In genomic region chr2:65686928-65687521, GRCh38 we compare ENCODE assay signal across 18 cellular contexts.
DNase-seq lines count a peak whose midpoint lies in the region; ATAC-seq and TF ChIP-seq lines count a peak whose summit lies in the region.
"Had no signal": no experiment of that assay in that cellular context is flagged by ENCODE, and none has a peak within 500 bp of the region (broad histone marks: within the 10 kb centered on the region; RNA-seq: fewer than 3 reads in every experiment).

No MANE protein-coding gene starts in this region.

- ATAC-seq in HCT116, result peak; percentile 55
- ATAC-seq: activated CD8-positive, alpha-beta T cell treated with anti-CD3 and anti-CD28 coated beads for 36 hours; naive thymus-derived CD8-positive, alpha-beta T cell had no signal

- H3K9me3 ChIP-seq in HCT116 (ENCODE audit: control insufficient read depth in 1 of 2, insufficient read depth in 1 of 2, low read depth in 1 of 2, low read length in 2 of 2), result no peaks in the 10 kb centered on the region
- no peaks in the 10 kb centered on the region for H3K9me3 ChIP-seq in OCI-LY7 (ENCODE audit: low read length)
- H3K9me3 ChIP-seq: uterus had no signal

- no peaks in the 10 kb centered on the region for H3K9me2 ChIP-seq in HCT116 (ENCODE audit: insufficient read depth)
- no peaks in the 10 kb centered on the region for H3K9me2 ChIP-seq in OCI-LY7 (ENCODE audit: insufficient read depth, low read length)

- H3K79me2 ChIP-seq in HCT116 (ENCODE audit: insufficient read depth, low read length) (no peaks in the 10 kb centered on the region), OCI-LY7 (ENCODE audit: insufficient read depth, low read depth, low read length) (no peaks in the 10 kb centered on the region)

- TF ChIP-seq RAD21 in HCT116 (IDR thresholded peaks at IDR 0.05; ENCODE audit: low read depth), result peak; percentile 51

- peaks cover 14% of the 10 kb centered on the region for H3K27me3 Mint-ChIP-seq in activated naive CD8-positive, alpha-beta T cell treated with anti-CD3 and anti-CD28 coated beads for 36 hours

- no peaks in the 10 kb centered on the region for H3K4me1 Mint-ChIP-seq in activated naive CD8-positive, alpha-beta T cell treated with anti-CD3 and anti-CD28 coated beads for 36 hours
- H3K4me1 Mint-ChIP-seq: central memory CD8-positive, alpha-beta T cell; immature natural killer cell; naive thymus-derived CD8-positive, alpha-beta T cell had no signal

- RAD21 ChIA-PET in HCT116 (lab: Charles Lee; ENCODE audit: low non-redundant PET in 1 of 2, low total read pairs in 2 of 2, uncharacterized antibody in 2 of 2, unreplicated experiment in 2 of 2), result no interaction called here

- no peaks in the 10 kb centered on the region for H3K36me3 ChIP-seq in HCT116 (ENCODE audit: control insufficient read depth in 1 of 2, insufficient read depth in 2 of 2, low read length in 2 of 2)
- no peaks in the 10 kb centered on the region for H3K36me3 ChIP-seq in OCI-LY7 (ENCODE audit: insufficient read depth, low read length)
- H3K36me3 ChIP-seq: spleen, uterus had no signal

- H3K4me2 ChIP-seq in HCT116 (ENCODE audit: low read length) (no peak overlapping the region), OCI-LY7 (ENCODE audit: low read length) (no peak overlapping the region)

- BruUV-seq in HCT116 (replicated peaks; lab: Mats Ljungman, UMichigan), result no TSS peak
- no TSS peak for BruUV-seq in OCI-LY7 (replicated peaks; lab: Mats Ljungman, UMichigan)

- TF ChIP-seq CTCF in 22Rv1 (IDR thresholded peaks at IDR 0.05) (peak; percentile 45), HCT116 (IDR thresholded peaks at IDR 0.05 in 2 of 3, conservative IDR thresholded peaks at IDR 0.05 in 1 of 3; ENCODE audit: borderline replicate concordance in 1 of 3, insufficient read depth in 1 of 3, low read depth in 2 of 3, low read length in 2 of 3) (peak; percentile 18 to 31 (median 23); a peak in 2 of 6 replicates), OCI-LY7 (conservative IDR thresholded peaks at IDR 0.05; ENCODE audit: low read length) (peak; percentile 55; the same call in 1 of the 2 replicates)

- H3K9ac ChIP-seq in HCT116 (ENCODE audit: low read length), result no peak overlapping the region

- H3K27ac ChIP-seq in 22Rv1 (no peak overlapping the region), HCT116 (ENCODE audit: low read depth, low read length) (no peak overlapping the region), OCI-LY7 (ENCODE audit: low read depth, low read length, poor library complexity, severe bottlenecking) (no peak overlapping the region)
- H3K27ac ChIP-seq: HL-60, spleen, uterus had no signal

- no peak overlapping the region for H2AFZ ChIP-seq in HCT116 (ENCODE audit: low read depth, low read length, poor library complexity, severe bottlenecking)
- no peak overlapping the region for H2AFZ ChIP-seq in OCI-LY7 (ENCODE audit: low read length)

- no peak for DNase-seq in HCT116 (ENCODE audit: low read depth, low spot score)
- peak; percentile 15 for DNase-seq in OCI-LY7 (ENCODE audit: low spot score)
- DNase-seq in iPS-NIHi11 (ENCODE audit: low spot score), result peak; percentile 20
- DNase-seq in H4 (ENCODE audit: low spot score), result no peak
- no peak for DNase-seq in globus pallidus (ENCODE audit: low spot score)
- no peak for DNase-seq in activated naive CD8-positive, alpha-beta T cell treated with anti-CD3 and anti-CD28 coated beads for 36 hours
- DNase-seq in AG08395 (ENCODE audit: low spot score), result no peak
- DNase-seq: activated CD8-positive, alpha-beta T cell treated with anti-CD3 and anti-CD28 coated beads for 36 hours; activated naive CD4-positive, alpha-beta T cell treated with anti-CD3 and anti-CD28 coated beads for 36 hours; immature natural killer cell; naive thymus-derived CD8-positive, alpha-beta T cell; NCI-H1092 treated with DMSO at 0.1 percent for 48 hours; OCI-M1; spleen; uterus had no signal

- no peak overlapping the region for H3K4me3 Mint-ChIP-seq in activated naive CD8-positive, alpha-beta T cell treated with anti-CD3 and anti-CD28 coated beads for 36 hours
- H3K4me3 Mint-ChIP-seq: activated CD8-positive, alpha-beta T cell treated with anti-CD3 and anti-CD28 coated beads for 36 hours; activated naive CD4-positive, alpha-beta T cell treated with anti-CD3 and anti-CD28 coated beads for 36 hours; central memory CD8-positive, alpha-beta T cell; immature natural killer cell; naive thymus-derived CD8-positive, alpha-beta T cell had no signal

- H3K27ac Mint-ChIP-seq in activated naive CD8-positive, alpha-beta T cell treated with anti-CD3 and anti-CD28 coated beads for 36 hours, result no peak overlapping the region
- H3K27ac Mint-ChIP-seq: activated CD8-positive, alpha-beta T cell treated with anti-CD3 and anti-CD28 coated beads for 36 hours; activated naive CD4-positive, alpha-beta T cell treated with anti-CD3 and anti-CD28 coated beads for 36 hours; immature natural killer cell; naive thymus-derived CD8-positive, alpha-beta T cell had no signal

- CTCF ChIA-PET in HCT116 (lab: Charles Lee) (interaction anchor here (0.8 to 1.7 kb wide), 3 partner anchors 10 to 46 kb away, joined by 3 to 4 read pairs (median 3); no protein-coding TSS in a partner anchor), OCI-LY7 (lab: Charles Lee; ENCODE audit: unreplicated experiment) (no interaction called here)

- no peaks in the 10 kb centered on the region for H3K36me3 Mint-ChIP-seq in activated naive CD8-positive, alpha-beta T cell treated with anti-CD3 and anti-CD28 coated beads for 36 hours
- H3K36me3 Mint-ChIP-seq: immature natural killer cell; naive thymus-derived CD8-positive, alpha-beta T cell had no signal

- POLR2A ChIA-PET in HCT116 (lab: Charles Lee) (interaction anchor here (0.5 kb wide), 1 partner anchor 215 kb away, joined by 3 read pairs; no protein-coding TSS in a partner anchor), OCI-LY7 (lab: Charles Lee) (no interaction called here)

- H3K9me3 Mint-ChIP-seq in activated naive CD8-positive, alpha-beta T cell treated with anti-CD3 and anti-CD28 coated beads for 36 hours, result peaks cover 2% of the 10 kb centered on the region
- H3K9me3 Mint-ChIP-seq: activated CD8-positive, alpha-beta T cell treated with anti-CD3 and anti-CD28 coated beads for 36 hours; activated naive CD4-positive, alpha-beta T cell treated with anti-CD3 and anti-CD28 coated beads for 36 hours; central memory CD8-positive, alpha-beta T cell; immature natural killer cell had no signal

- H4K20me1 ChIP-seq in HCT116 (ENCODE audit: insufficient read depth) (no peaks in the 10 kb centered on the region), OCI-LY7 (ENCODE audit: insufficient read depth, low read length) (no peaks in the 10 kb centered on the region)

- H3K4me3 ChIP-seq in HCT116 (replicated peaks in 1 of 2; ENCODE audit: low read depth in 1 of 2, low read length in 2 of 2) (no peak overlapping the region), OCI-LY7 (ENCODE audit: low read depth, low read length, poor library complexity, severe bottlenecking) (no peak overlapping the region)
- H3K4me3 ChIP-seq: spleen, uterus had no signal

- intact Hi-C loops in HCT116 (cut with micrococcal nuclease) (no loop called here), OCI-LY7 (cut with micrococcal nuclease; ENCODE audit: unreplicated experiment) (no loop called here)

- H3K27me3 ChIP-seq in HCT116 (ENCODE audit: insufficient read depth, low read length), result peaks cover 18% of the 10 kb centered on the region; the same call in 1 of the 2 replicates
- H3K27me3 ChIP-seq: uterus had no signal

- H3K4me1 ChIP-seq in HCT116 (ENCODE audit: control insufficient read depth in 1 of 2, insufficient read depth in 2 of 2, low read length in 2 of 2), result no peaks in the 10 kb centered on the region
- H3K4me1 ChIP-seq in OCI-LY7 (ENCODE audit: insufficient read depth, low read length, poor library complexity, severe bottlenecking), result no peaks in the 10 kb centered on the region
- H3K4me1 ChIP-seq: spleen, uterus had no signal

- no peak for TF ChIP-seq POLR2A in HCT116 (IDR thresholded peaks at IDR 0.05; ENCODE audit: borderline replicate concordance, extremely low read depth, insufficient read depth, insufficient read length)

TF ChIP-seq in HCT116, 20 proteins besides CTCF, POLR2A, EP300 and RAD21:
- TF ChIP-seq SRF (IDR thresholded peaks at IDR 0.05; ENCODE audit: low read depth) (no peak), ATF3 (IDR thresholded peaks at IDR 0.05) (no peak), ELF1 (IDR thresholded peaks at IDR 0.05; ENCODE audit: borderline replicate concordance, low read depth) (no peak), CBX3 (IDR thresholded peaks at IDR 0.05; ENCODE audit: low read depth) (no peak), EZH2phosphoT487 (IDR thresholded peaks at IDR 0.05; ENCODE audit: borderline replicate concordance) (no peak), CEBPB (IDR thresholded peaks at IDR 0.05; ENCODE audit: low read depth) (no peak)
TF ChIP-seq in HCT116: peak in this region for 0.

Comparison
In these comparisons a context has a peak if more than half of its experiments do, and no peak if none do; other contexts are left out.
1. DNase-seq: peak in OCI-LY7 (single experiment) and iPS-NIHi11 (single experiment); none in HCT116 (single experiment), H4 (single experiment), globus pallidus (single experiment), activated naive CD8-positive, alpha-beta T cell treated with anti-CD3 and anti-CD28 coated beads for 36 hours (single experiment) and AG08395 (single experiment).
2. Peak in every context shown above with its lines, with median percentiles within 50 percentile points of each other: CTCF ChIP-seq.